In genomic region chr13:76116931-76117330, GRCh38 we compare ENCODE assay signal across 15 cellular contexts.
DNase-seq lines count a peak whose midpoint lies in the region; ATAC-seq and TF ChIP-seq lines count a peak whose summit lies in the region.
"Had no signal": no experiment of that assay in that cellular context is flagged by ENCODE, and none has a peak within 500 bp of the region (broad histone marks: within the 10 kb centered on the region; RNA-seq: fewer than 3 reads in every experiment).

No MANE protein-coding gene starts in this region.

- no peaks in the 10 kb centered on the region for H3K27me3 ChIP-seq in GM23338 (ENCODE audit: insufficient read depth)
- H3K27me3 ChIP-seq in hepatocyte: no peaks in the 10 kb centered on the region
- no peaks in the 10 kb centered on the region for H3K27me3 ChIP-seq in smooth muscle cell (ENCODE audit: low read depth)
- H3K27me3 ChIP-seq in right atrium auricular region: no peaks in the 10 kb centered on the region

- H3K27ac Mint-ChIP-seq in GM23338: no peak overlapping the region
- H3K27ac Mint-ChIP-seq: CD4-positive, alpha-beta T cell had no signal

- H4K20me1 ChIP-seq in GM23338 (replicated peaks; ENCODE audit: insufficient read depth) (no peaks in the 10 kb centered on the region), hepatocyte (ENCODE audit: insufficient read depth, poor library complexity, severe bottlenecking) (no peaks in the 10 kb centered on the region), smooth muscle cell (ENCODE audit: low read depth) (no peaks in the 10 kb centered on the region)

- H3F3A ChIP-seq in GM23338 (replicated peaks; ENCODE audit: low read depth) (no peaks in the 10 kb centered on the region), smooth muscle cell (ENCODE audit: low read depth) (no peaks in the 10 kb centered on the region)

- H2AFZ ChIP-seq in GM23338 (peak overlapping the region; percentile 23; the same call in 1 of the 2 replicates), hepatocyte (no peak overlapping the region), smooth muscle cell (ENCODE audit: low read depth) (peak overlapping the region; percentile 32)
- H2AFZ ChIP-seq: GM23248 had no signal

- TF ChIP-seq CTCF in GM23338 (conservative IDR thresholded peaks at IDR 0.05; ENCODE audit: low read depth in 2 of 2): no peak
- no peak for TF ChIP-seq CTCF in hepatocyte (IDR thresholded peaks at IDR 0.05; ENCODE audit: poor library complexity)
- no peak for TF ChIP-seq CTCF in smooth muscle cell (IDR thresholded peaks at IDR 0.05; ENCODE audit: borderline replicate concordance, insufficient read depth, poor library complexity, severe bottlenecking)
- no peak for TF ChIP-seq CTCF in right atrium auricular region (IDR thresholded peaks at IDR 0.05)

- no peak for ATAC-seq in GM23338
- no peak for ATAC-seq in GM21367 (IDR thresholded peaks at IDR 0.05; ENCODE audit: unreplicated experiment)
- ATAC-seq: A549 had no signal

- H3K27ac ChIP-seq in GM23338 (ENCODE audit: low read depth) (no peak overlapping the region), hepatocyte (peak overlapping the region; percentile 38), smooth muscle cell (ENCODE audit: low read depth) (no peak overlapping the region), right atrium auricular region (no peak overlapping the region)
- H3K27ac ChIP-seq: 22Rv1, A549, C4-2B, GM23248 had no signal

- no peak overlapping the region for H3K4me2 ChIP-seq in GM23338
- no peak overlapping the region for H3K4me2 ChIP-seq in hepatocyte
- no peak overlapping the region for H3K4me2 ChIP-seq in smooth muscle cell
- H3K4me2 ChIP-seq: A549 had no signal

- no peaks in the 10 kb centered on the region for H3K4me1 Mint-ChIP-seq in GM23338

- no peaks in the 10 kb centered on the region for H3K36me3 Mint-ChIP-seq in GM23338 (ENCODE audit: low read depth)

- 78% methylated on average over 1 of the region's 1 CpG for WGBS in hepatocyte (ENCODE audit: low lambda C conversion rate, missing lambda C conversion rate)
- 73% methylated on average over 1 of the region's 1 CpG for WGBS in smooth muscle cell (ENCODE audit: low lambda C conversion rate)

- H3K79me2 ChIP-seq in GM23338 (replicated peaks; ENCODE audit: insufficient read depth) (no peaks in the 10 kb centered on the region), hepatocyte (no peaks in the 10 kb centered on the region), smooth muscle cell (ENCODE audit: low read depth) (no peaks in the 10 kb centered on the region)

- H3K4me1 ChIP-seq in GM23338 (ENCODE audit: insufficient read depth): no peaks in the 10 kb centered on the region
- no peaks in the 10 kb centered on the region for H3K4me1 ChIP-seq in hepatocyte (ENCODE audit: insufficient read depth)
- no peaks in the 10 kb centered on the region for H3K4me1 ChIP-seq in smooth muscle cell (ENCODE audit: low read depth)
- no peaks in the 10 kb centered on the region for H3K4me1 ChIP-seq in right atrium auricular region
- H3K4me1 ChIP-seq: A549, Caco-2 had no signal

- H3K4me3 Mint-ChIP-seq in GM23338: no peak overlapping the region
- H3K4me3 Mint-ChIP-seq: CD4-positive, alpha-beta T cell had no signal

- no peak overlapping the region for H3K9ac ChIP-seq in smooth muscle cell (ENCODE audit: low read depth)
- H3K9ac ChIP-seq: GM23248 had no signal

- H3K4me3 ChIP-seq in GM23338 (no peak overlapping the region), hepatocyte (no peak overlapping the region), smooth muscle cell (no peak overlapping the region), right atrium auricular region (no peak overlapping the region)
- H3K4me3 ChIP-seq: A549, GM23248 had no signal

- H3K27me3 Mint-ChIP-seq in GM23338 (ENCODE audit: insufficient read depth, low read depth, poor library complexity): no peaks in the 10 kb centered on the region
- H3K27me3 Mint-ChIP-seq: CD4-positive, alpha-beta T cell had no signal

- DNase-seq in GM23338 (ENCODE audit: low spot score) (no peak), fibroblast of gingiva (ENCODE audit: low read depth) (peak; percentile 64), hepatocyte (ENCODE audit: low spot score) (no peak), smooth muscle cell (lab: John Stamatoyannopoulos, UW; ENCODE audit: unreplicated experiment) (no peak), right atrium auricular region (ENCODE audit: low spot score) (no peak), NCI-H82 (lab: John Stamatoyannopoulos, UW) (no peak)
- DNase-seq: AML-193; Caco-2; CD4-positive, alpha-beta T cell; GM23248; HCEC 1CT had no signal

- H3K36me3 ChIP-seq in GM23338 (ENCODE audit: insufficient read depth) (no peaks in the 10 kb centered on the region), hepatocyte (replicated peaks; ENCODE audit: insufficient read depth, low read depth) (no peaks in the 10 kb centered on the region), smooth muscle cell (ENCODE audit: low read depth) (no peaks in the 10 kb centered on the region), right atrium auricular region (no peaks in the 10 kb centered on the region)

- peaks cover 5% of the 10 kb centered on the region for H3K9me3 ChIP-seq in hepatocyte (ENCODE audit: low read depth)
- no peaks in the 10 kb centered on the region for H3K9me3 ChIP-seq in smooth muscle cell (replicated peaks; ENCODE audit: low read depth)
- H3K9me3 ChIP-seq in right atrium auricular region: peaks cover 0 to 25% of the 10 kb centered on the region in 2 donors
- H3K9me3 ChIP-seq: A549 had no signal

- H3K9me2 ChIP-seq in GM23338 (ENCODE audit: insufficient read depth) (peaks cover 5% of the 10 kb centered on the region), hepatocyte (replicated peaks; ENCODE audit: insufficient read depth) (peaks cover 4% of the 10 kb centered on the region)

- H3K9me3 Mint-ChIP-seq in GM23338: peaks cover 8% of the 10 kb centered on the region; the same call in 2 of the 3 replicates

TF ChIP-seq in GM23338, 12 proteins besides CTCF, POLR2A, EP300 and RAD21 (continues in another document):
- TF ChIP-seq ZNF462 (CRISPR knock-in tag; IDR thresholded peaks at IDR 0.05): no peak
- TF ChIP-seq ZNF331 (CRISPR knock-in tag; IDR thresholded peaks at IDR 0.05; ENCODE audit: low read depth): no peak
- no peak for TF ChIP-seq NANOG (IDR thresholded peaks at IDR 0.05; ENCODE audit: borderline replicate concordance)
- TF ChIP-seq POLR2AphosphoS5 (IDR thresholded peaks at IDR 0.05; ENCODE audit: low read depth): no peak
- no peak for TF ChIP-seq EZH2 (IDR thresholded peaks at IDR 0.05; ENCODE audit: low read depth, unreplicated experiment)
